ENCODE assay signal across 13 cellular contexts in the genomic region with DNA sequence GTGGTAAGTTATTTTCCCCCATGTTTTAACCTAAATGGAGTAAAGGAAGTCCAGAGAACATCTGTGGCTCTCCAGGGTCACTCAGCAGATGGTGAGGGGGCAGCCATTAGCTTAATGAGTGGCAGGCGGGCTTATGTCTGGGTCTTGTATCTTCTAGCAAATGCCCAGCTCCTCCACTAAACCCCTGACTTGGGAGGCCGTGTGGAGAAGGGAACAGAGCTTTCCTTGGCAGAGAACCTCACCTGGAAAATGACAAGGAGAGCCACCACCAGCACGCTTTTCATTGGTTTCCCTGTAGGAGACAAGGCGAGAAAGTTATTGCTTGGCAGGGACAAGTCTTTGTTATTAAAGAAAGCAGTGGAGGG. TPM values are rescaled to one million over a fixed set of nuclear protein-coding genes. Genes with fewer than 3 reads are reported as not detected.
DNase-seq lines count a peak whose midpoint lies in the region; ATAC-seq and TF ChIP-seq lines count a peak whose summit lies in the region.
"Had no signal": no experiment of that assay in that cellular context is flagged by ENCODE, and none has a peak within 500 bp of the region (broad histone marks: within the 10 kb centered on the region; RNA-seq: fewer than 3 reads in every experiment).

No MANE protein-coding gene starts in this region.

- H3K9me3 ChIP-seq in OCI-LY3 (ENCODE audit: insufficient read depth, low read length) (no peaks in the 10 kb centered on the region), gastroesophageal sphincter (no peaks in the 10 kb centered on the region), adrenal gland (replicated peaks in 1 of 3) (no peaks in the 10 kb centered on the region), BE2C (no peaks in the 10 kb centered on the region)
- H3K9me3 ChIP-seq: HAP-1, mucosa of descending colon had no signal

- H3K4me1 ChIP-seq in OCI-LY3 (ENCODE audit: low read length) (peaks cover 75% of the 10 kb centered on the region), gastroesophageal sphincter (peaks cover 0 to 62% (median 12%) of the 10 kb centered on the region in 3 donors), adrenal gland (replicated peaks in 1 of 2) (peaks cover 6 to 26% of the 10 kb centered on the region in 2 donors), BE2C (peaks cover 29% of the 10 kb centered on the region)

- peak overlapping the region; percentile 99 for H3K27ac ChIP-seq in OCI-LY3 (ENCODE audit: low read length)
- H3K27ac ChIP-seq in gastroesophageal sphincter = peak overlapping the region in 3 of 4 donors; percentile 4 to 70 (median 64)
- peak overlapping the region in 2 of 5 donors; percentile 67 to 82 for H3K27ac ChIP-seq in adrenal gland

- WGBS in gastroesophageal sphincter (ENCODE audit: low coverage in 1 of 2), 2 donors = 69% methylated on average over 3 of the region's 4 CpGs; no CpG with 5 or more reads in 1 of the 2 donors
- WGBS in adrenal gland, 4 donors = 79 to 96% (median 83%) methylated on average over 4 of the region's 4 CpGs

- 0 out of 2 replicates have a peak overlapping the region, but pooled peaks have one; percentile 99 for H3K9ac ChIP-seq in OCI-LY3 (ENCODE audit: low read length)

- TF ChIP-seq CTCF in OCI-LY3 (IDR thresholded peaks at IDR 0.05; ENCODE audit: low read depth, low read length) (no peak), gastroesophageal sphincter (IDR thresholded peaks at IDR 0.05) (no peak), adrenal gland (IDR thresholded peaks at IDR 0.05) (no peak), BE2C (IDR thresholded peaks at IDR 0.05; ENCODE audit: low read depth, low read length) (no peak)

- peaks cover 88% of the 10 kb centered on the region for H3K79me2 ChIP-seq in OCI-LY3 (ENCODE audit: low read length)

- DNase-seq in activated CD4-positive, alpha-beta T cell treated with anti-CD3 and anti-CD28 coated beads, Interleukin-2, amount 10 ng/mL, durations not matched to agents 24 days and 14 days = no peak
- no peak for DNase-seq in activated CD4-positive, alpha-beta T cell treated with anti-CD3 and anti-CD28 coated beads for 1 hour
- DNase-seq in adrenal gland (no peak), BE2C (no peak)
- DNase-seq: mucosa of descending colon had no signal

- no peak overlapping the region for H2AFZ ChIP-seq in OCI-LY3 (ENCODE audit: low read depth, low read length)

- no peaks in the 10 kb centered on the region for H3K9me3 Mint-ChIP-seq in activated CD4-positive, alpha-beta T cell treated with anti-CD3 and anti-CD28 coated beads, Interleukin-2, amount 10 ng/mL, durations not matched to agents 24 days and 14 days
- H3K9me3 Mint-ChIP-seq in stimulated activated memory B cell treated with anti-CD40 and anti-IgM and Interleukin-4, amounts not matched to agents 10 μg/mL and 1 μg/mL and 100 μg/mL, for 72 hours = peaks cover 2% of the 10 kb centered on the region

- peak overlapping the region; percentile 95 for H3K4me3 Mint-ChIP-seq in activated CD4-positive, alpha-beta T cell treated with anti-CD3 and anti-CD28 coated beads, Interleukin-2, amount 10 ng/mL, durations not matched to agents 24 days and 14 days
- peak overlapping the region; percentile 9 for H3K4me3 Mint-ChIP-seq in stimulated activated memory B cell treated with anti-CD40 and anti-IgM and Interleukin-4, amounts not matched to agents 10 μg/mL and 1 μg/mL and 100 μg/mL, for 72 hours

- TF ChIP-seq POLR2A in gastroesophageal sphincter (IDR thresholded peaks at IDR 0.05) (no peak), adrenal gland (IDR thresholded peaks at IDR 0.05) (no peak)

- H3K4me3 ChIP-seq in OCI-LY3 (ENCODE audit: low read length) (no peak overlapping the region), gastroesophageal sphincter (no peak overlapping the region), adrenal gland (no peak overlapping the region), BE2C (ENCODE audit: low read depth, low read length) (no peak overlapping the region)
- H3K4me3 ChIP-seq: HAP-1, mucosa of descending colon had no signal

- H3K4me2 ChIP-seq in OCI-LY3 (ENCODE audit: low read length) = no peak overlapping the region

- H3K36me3 ChIP-seq in OCI-LY3 (replicated peaks; ENCODE audit: low read depth, low read length) (peaks cover 95% of the 10 kb centered on the region), gastroesophageal sphincter (no peaks in the 10 kb centered on the region), adrenal gland (replicated peaks in 1 of 2) (no peaks in the 10 kb centered on the region), BE2C (no peaks in the 10 kb centered on the region)
- H3K36me3 ChIP-seq: HAP-1 had no signal

- peaks cover 79% of the 10 kb centered on the region for H3K4me1 Mint-ChIP-seq in activated CD4-positive, alpha-beta T cell treated with anti-CD3 and anti-CD28 coated beads, Interleukin-2, amount 10 ng/mL, durations not matched to agents 24 days and 14 days
- H3K4me1 Mint-ChIP-seq in stimulated activated memory B cell treated with anti-CD40 and anti-IgM and Interleukin-4, amounts not matched to agents 10 μg/mL and 1 μg/mL and 100 μg/mL, for 72 hours = peaks cover 80% of the 10 kb centered on the region

- no peak for TF ChIP-seq EP300 in gastroesophageal sphincter (IDR thresholded peaks at IDR 0.05)

- peaks cover 97% of the 10 kb centered on the region for H3K36me3 Mint-ChIP-seq in activated CD4-positive, alpha-beta T cell treated with anti-CD3 and anti-CD28 coated beads, Interleukin-2, amount 10 ng/mL, durations not matched to agents 24 days and 14 days (ENCODE audit: low read depth)
- H3K36me3 Mint-ChIP-seq in stimulated activated memory B cell treated with anti-CD40 and anti-IgM and Interleukin-4, amounts not matched to agents 10 μg/mL and 1 μg/mL and 100 μg/mL, for 72 hours = peaks cover 89% of the 10 kb centered on the region

- intact Hi-C loops in activated CD4-positive, alpha-beta T cell treated with anti-CD3 and anti-CD28 coated beads, Interleukin-2, amount 10 ng/mL, durations not matched to agents 24 days and 14 days (cut with micrococcal nuclease) = no loop called here
- intact Hi-C loops in adrenal gland (cut with DNase I) = no loop called here

- peaks cover 93% of the 10 kb centered on the region for H4K20me1 ChIP-seq in OCI-LY3 (ENCODE audit: insufficient read depth, low read length)

- ATAC-seq in gastroesophageal sphincter (no peak), SK-N-SH treated with all-trans-retinoic acid at 6 μM for 48 hours (no peak)
- no peak for ATAC-seq in stimulated activated memory B cell treated with anti-CD40 and anti-IgM and Interleukin-4, amounts not matched to agents 10 μg/mL and 1 μg/mL and 100 μg/mL, for 72 hours
- ATAC-seq: mucosa of descending colon had no signal

- no peaks in the 10 kb centered on the region for H3K27me3 Mint-ChIP-seq in activated CD4-positive, alpha-beta T cell treated with anti-CD3 and anti-CD28 coated beads, Interleukin-2, amount 10 ng/mL, durations not matched to agents 24 days and 14 days
- no peaks in the 10 kb centered on the region for H3K27me3 Mint-ChIP-seq in stimulated activated memory B cell treated with anti-CD40 and anti-IgM and Interleukin-4, amounts not matched to agents 10 μg/mL and 1 μg/mL and 100 μg/mL, for 72 hours

- H3K27me3 ChIP-seq in OCI-LY3 (ENCODE audit: low read depth, low read length) (no peaks in the 10 kb centered on the region), gastroesophageal sphincter (peaks cover 2% of the 10 kb centered on the region), adrenal gland (no peaks in the 10 kb centered on the region), BE2C (peaks cover 9% of the 10 kb centered on the region; the same call in 1 of the 2 replicates)

- H3K27ac Mint-ChIP-seq in activated CD4-positive, alpha-beta T cell treated with anti-CD3 and anti-CD28 coated beads, Interleukin-2, amount 10 ng/mL, durations not matched to agents 24 days and 14 days = peak overlapping the region; percentile 100
- peak overlapping the region; percentile 89 for H3K27ac Mint-ChIP-seq in stimulated activated memory B cell treated with anti-CD40 and anti-IgM and Interleukin-4, amounts not matched to agents 10 μg/mL and 1 μg/mL and 100 μg/mL, for 72 hours

TF ChIP-seq in SK-N-SH treated with all-trans-retinoic acid at 6 μM for 48 hours, 23 proteins besides CTCF, POLR2A, EP300 and RAD21 (continues in another document):
- TF ChIP-seq POU6F1 (CRISPR knock-in tag; IDR thresholded peaks at IDR 0.05; ENCODE audit: borderline replicate concordance, low read depth) = no peak

RNA-seq across cellular contexts. Expression of gene CCR7, which starts 6.6 kb away (rescaled TPM):
- total RNA-seq in activated CD4-positive, alpha-beta T cell treated with anti-CD3 and anti-CD28 coated beads, Interleukin-2, amount 10 ng/mL, durations not matched to agents 24 days and 14 days = 217 and 220 TPM in 2 replicates
- 1 to 10 TPM in 1 of 4 donors, under 1 TPM in 2, not detected in 1; 0.15 to 2.2 (median 0.35) TPM for total RNA-seq in gastroesophageal sphincter
- 1 to 10 TPM in 1 of 8 donors, under 1 TPM in 5, not detected in 2; 0.14 to 1.0 (median 0.49) TPM for total RNA-seq in adrenal gland
- under 1 TPM; 0.11 to 0.40 (median 0.30) TPM for polyA plus RNA-seq in adrenal gland
- polyA plus RNA-seq in BE2C (2012; ENCODE audit: insufficient read depth, insufficient read length, low read depth) = 0.39 TPM
- total RNA-seq: G401 had no signal

RNA-seq across cellular contexts. Expression of gene TNS4, which starts 57.2 kb away (rescaled TPM):
- 13.1 and 16.8 TPM in 2 replicates for total RNA-seq in activated CD4-positive, alpha-beta T cell treated with anti-CD3 and anti-CD28 coated beads, Interleukin-2, amount 10 ng/mL, durations not matched to agents 24 days and 14 days
- total RNA-seq in gastroesophageal sphincter (1 to 10 TPM in 1 of 4 donors, not detected in 3; 2.2 TPM), adrenal gland (under 1 TPM in 3 of 8 donors, not detected in 5; 0.11 to 0.32 (median 0.14) TPM)
- under 1 TPM in 2 of 3 donors, not detected in 1; 0.07 to 0.08 TPM for polyA plus RNA-seq in adrenal gland
- polyA plus RNA-seq in BE2C (2012; ENCODE audit: insufficient read depth, insufficient read length, low read depth) = not detected
- total RNA-seq: A673, dermis microvascular lymphatic vessel endothelial cell, G401 had no signal

Comparison
In these comparisons a context has a peak if more than half of its experiments do, and no peak if none do; other contexts are left out.
1. RNA of gene CCR7, which starts 6.6 kb away (total RNA-seq): 217 to 220 TPM in activated CD4-positive, alpha-beta T cell treated with anti-CD3 and anti-CD28 coated beads, Interleukin-2, amount 10 ng/mL, durations not matched to agents 24 days and 14 days; 0.14 to 1.0 TPM in adrenal gland and 0.15 to 2.2 TPM in gastroesophageal sphincter; every median in the first group is over 10 times any median in the second.